In the genomic region with DNA sequence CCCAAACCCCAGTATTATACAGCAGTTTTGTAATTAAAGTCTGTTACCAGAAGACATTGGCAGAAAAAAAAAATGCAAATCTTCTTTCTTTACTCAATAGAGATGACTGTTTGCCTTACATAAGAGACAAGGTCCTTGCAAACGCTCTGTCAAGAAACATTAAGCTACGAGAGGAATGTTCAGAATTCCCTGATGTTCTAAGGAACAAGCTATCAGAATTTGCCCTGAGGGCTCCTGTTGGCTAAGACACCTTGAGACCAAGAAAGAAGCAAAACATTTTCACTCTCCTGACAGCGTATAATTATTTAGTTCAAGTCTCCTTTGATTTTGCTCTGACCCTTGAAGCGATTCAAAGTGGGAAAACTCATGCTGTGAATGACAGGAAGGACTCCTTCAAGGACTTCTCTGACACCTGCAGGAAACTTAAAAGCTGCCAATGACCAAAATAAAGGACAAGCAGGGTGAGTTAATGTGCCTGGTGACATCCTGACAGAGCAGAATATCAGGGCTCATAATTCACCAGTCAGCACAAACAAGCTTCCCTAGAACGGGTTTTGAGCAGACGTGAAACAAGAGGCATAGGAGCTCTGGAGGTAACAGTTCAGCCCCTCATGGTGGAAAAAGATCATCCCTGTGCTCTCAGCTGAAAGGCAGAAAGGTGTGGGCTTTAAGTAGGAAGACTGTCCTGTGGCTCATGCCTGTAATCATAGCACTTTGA, we compare ENCODE assay signal across 8 cellular contexts. TPM values are rescaled to one million over a fixed set of nuclear protein-coding genes. Genes with fewer than 3 reads are reported as not detected.
DNase-seq lines count a peak whose midpoint lies in the region; ATAC-seq and TF ChIP-seq lines count a peak whose summit lies in the region.

No MANE protein-coding gene starts in this region.

- 15 to 17% methylated on average over 6 of the region's 6 CpGs for WGBS in esophagus, 2 donors

- DNase-seq in RWPE1 (ENCODE audit: low spot score) (peak; percentile 48), T-helper 9 cell (no peak), cerebellum (ENCODE audit: low spot score) (no peak), SKM-1 (lab: John Stamatoyannopoulos, UW; ENCODE audit: unreplicated experiment) (no peak)

- H3K27ac ChIP-seq in RWPE1 (peak overlapping the region; percentile 53), esophagus (ENCODE audit: low read depth in 2 of 2, low read length in 1 of 2) (peak overlapping the region; percentile 92 to 93)

- ATAC-seq in GM19397 (IDR thresholded peaks at IDR 0.05; ENCODE audit: unreplicated experiment), result no peak

- H3K27me3 ChIP-seq in esophagus (ENCODE audit: control insufficient read depth in 1 of 2, insufficient read depth in 2 of 2, low read length in 2 of 2), result no peaks in the 10 kb centered on the region
- no peaks in the 10 kb centered on the region for H3K27me3 ChIP-seq in skeletal muscle satellite cell (ENCODE audit: control insufficient read depth, insufficient read depth, low read length)

- TF ChIP-seq CTCF in GM12875 (IDR thresholded peaks at IDR 0.05; ENCODE audit: borderline replicate concordance, insufficient read depth, low read depth, low read length), result no peak
- TF ChIP-seq CTCF in RWPE1 (conservative IDR thresholded peaks at IDR 0.05; ENCODE audit: low read depth), result no peak

- H3K4me2 ChIP-seq in skeletal muscle satellite cell (ENCODE audit: low read length), result peak overlapping the region; percentile 8

- peak overlapping the region; percentile 0 for H3K9ac ChIP-seq in skeletal muscle satellite cell (ENCODE audit: low read depth, low read length)

- H3K36me3 ChIP-seq in esophagus (ENCODE audit: control insufficient read depth in 2 of 2, insufficient read depth in 2 of 2, low read length in 1 of 2) (peaks cover 0 to 2% of the 10 kb centered on the region in 2 donors), skeletal muscle satellite cell (ENCODE audit: insufficient read depth, low read length) (peaks cover 9% of the 10 kb centered on the region)

- CTCF ChIA-PET in RWPE1 (lab: Yijun Ruan, JAX), result interaction anchor here (0.8 to 1.6 kb wide), 2 partner anchors 31 to 35 kb away, joined by 3 to 7 read pairs; no protein-coding TSS in a partner anchor

- POLR2A ChIA-PET in RWPE1 (lab: Yijun Ruan, JAX; ENCODE audit: low non-redundant PET), result interaction anchor here (0.5 to 1.0 kb wide), 5 partner anchors 26 to 436 kb away, joined by 3 to 6 read pairs (median 4); no protein-coding TSS in a partner anchor

- H3K9me3 ChIP-seq in esophagus (ENCODE audit: control insufficient read depth in 2 of 2, insufficient read depth in 1 of 2, low read depth in 1 of 2, low read length in 1 of 2) (no peaks in the 10 kb centered on the region), skeletal muscle satellite cell (replicated peaks; ENCODE audit: low read length) (no peaks in the 10 kb centered on the region)

- peaks cover 4 to 17% of the 10 kb centered on the region in 2 donors for H3K4me1 ChIP-seq in esophagus (ENCODE audit: control insufficient read depth in 2 of 2, insufficient read depth in 2 of 2, low read length in 1 of 2)
- peaks cover 28% of the 10 kb centered on the region for H3K4me1 ChIP-seq in skeletal muscle satellite cell (ENCODE audit: control insufficient read depth, insufficient read depth, low read length)

- H3K4me3 ChIP-seq in GM12875 (ENCODE audit: low read depth, low read length), result peak overlapping the region; percentile 51
- peak overlapping the region in 1 of 2 donors; percentile 13 for H3K4me3 ChIP-seq in esophagus (ENCODE audit: low read depth in 1 of 2, low read length in 2 of 2)
- H3K4me3 ChIP-seq in skeletal muscle satellite cell (ENCODE audit: low read length), result no peak overlapping the region

RNA-seq across cellular contexts. Expression of gene SCAMP2, which starts 2.5 kb away (rescaled TPM):
- polyA plus RNA-seq in esophagus, result 10 to 100 TPM; 58.9 to 62.3 TPM
- 17.2 and 26.6 TPM in 2 replicates for total RNA-seq in skeletal muscle satellite cell (2012; rRNA removed)
- total RNA-seq in cerebellum, result 12.6 TPM

RNA-seq across cellular contexts. Expression of gene MPI, which starts 19.2 kb away (rescaled TPM):
- polyA plus RNA-seq in esophagus, result 10 to 100 TPM; 26.5 to 27.4 TPM
- 73.3 and 100 TPM in 2 replicates for total RNA-seq in skeletal muscle satellite cell (2012; rRNA removed)
- total RNA-seq in cerebellum, result 36.1 TPM

RNA-seq across cellular contexts. Expression of gene ULK3, which starts 27.7 kb away (rescaled TPM):
- polyA plus RNA-seq in esophagus, result 100 to 1,000 TPM in 1 of 2 donors, 10 to 100 TPM in 1; 68.8 to 143 TPM
- total RNA-seq in skeletal muscle satellite cell (2012; rRNA removed), result 21.3 and 27.1 TPM in 2 replicates
- total RNA-seq in cerebellum, result 38.7 TPM

RNA-seq across cellular contexts. Expression of gene FAM219B, which starts 36.0 kb away (rescaled TPM):
- 10 to 100 TPM; 46.4 to 53.0 TPM for polyA plus RNA-seq in esophagus
- 26.0 and 29.7 TPM in 2 replicates for total RNA-seq in skeletal muscle satellite cell (2012; rRNA removed)
- 53.6 TPM for total RNA-seq in cerebellum

RNA-seq across cellular contexts. Expression of gene CPLX3, which starts 44.2 kb away (rescaled TPM):
- polyA plus RNA-seq in esophagus, result 1 to 10 TPM in 1 of 2 donors, under 1 TPM in 1; 0.48 to 1.2 TPM
- not detected in 2 replicates for total RNA-seq in skeletal muscle satellite cell (2012; rRNA removed)
- 1.00 TPM for total RNA-seq in cerebellum
